25 cellular contexts compared by ENCODE assay signal in genomic region chr5:111122398-111122797, GRCh38.
DNase-seq lines count a peak whose midpoint lies in the region; ATAC-seq and TF ChIP-seq lines count a peak whose summit lies in the region.
"Had no signal": no experiment of that assay in that cellular context is flagged by ENCODE, and none has a peak within 500 bp of the region (broad histone marks: within the 10 kb centered on the region; RNA-seq: fewer than 3 reads in every experiment).

No MANE protein-coding gene starts in this region.

- ATAC-seq in GM19463 (IDR thresholded peaks at IDR 0.05; ENCODE audit: unreplicated experiment): peak; percentile 69
- ATAC-seq in HG02678 (IDR thresholded peaks at IDR 0.05; ENCODE audit: unreplicated experiment): peak; percentile 42
- peak; percentile 68 for ATAC-seq in HG03354 (IDR thresholded peaks at IDR 0.05; ENCODE audit: poor library complexity, severe bottlenecking, unreplicated experiment)
- ATAC-seq in stimulated activated naive B cell treated with anti-CD40 and anti-IgM and Interleukin-4, amounts not matched to agents 10 μg/mL and 1 μg/mL and 100 μg/mL, for 72 hours (replicated peaks): peak; percentile 72 to 76
- ATAC-seq: HCT116, SK-N-SH treated with all-trans-retinoic acid at 6 μM for 48 hours, upper lobe of right lung had no signal

- H3K9me3 Mint-ChIP-seq in stimulated activated naive B cell treated with anti-CD40 and anti-IgM and Interleukin-4, amounts not matched to agents 10 μg/mL and 1 μg/mL and 100 μg/mL, for 72 hours: no peaks in the 10 kb centered on the region
- H3K9me3 Mint-ChIP-seq in nephron progenitor cell: no peaks in the 10 kb centered on the region
- H3K9me3 Mint-ChIP-seq: activated B cell treated with CpG ODN at 0.5 μM for 24 hours; activated naive CD4-positive, alpha-beta T cell treated with anti-CD3 and anti-CD28 coated beads, Interleukin-2, amount 50 U/mL, for 72 hours; CD4-positive, CD25-positive, alpha-beta regulatory T cell; central memory CD8-positive, alpha-beta T cell; memory B cell; T-helper 2 cell treated with Interferon-gamma antibody and Interleukin-4, amounts not matched to agents 5 μg/mL and 100 μg/mL, for 36 hours had no signal

- H3K27ac Mint-ChIP-seq in stimulated activated naive B cell treated with anti-CD40 and anti-IgM and Interleukin-4, amounts not matched to agents 10 μg/mL and 1 μg/mL and 100 μg/mL, for 72 hours: no peak overlapping the region
- no peak overlapping the region for H3K27ac Mint-ChIP-seq in nephron progenitor cell
- H3K27ac Mint-ChIP-seq: activated B cell treated with CpG ODN at 0.5 μM for 24 hours; activated naive CD4-positive, alpha-beta T cell treated with anti-CD3 and anti-CD28 coated beads, Interleukin-2, amount 50 U/mL, for 72 hours; CD4-positive, CD25-positive, alpha-beta regulatory T cell; memory B cell; T-helper 2 cell treated with Interferon-gamma antibody and Interleukin-4, amounts not matched to agents 5 μg/mL and 100 μg/mL, for 36 hours had no signal

- TF ChIP-seq CTCF in nephron progenitor cell (IDR thresholded peaks at IDR 0.05): no peak

- peaks cover 7 to 10% of the 10 kb centered on the region in 2 donors for H3K4me1 Mint-ChIP-seq in stimulated activated naive B cell treated with anti-CD40 and anti-IgM and Interleukin-4, amounts not matched to agents 10 μg/mL and 1 μg/mL and 100 μg/mL, for 72 hours
- H3K4me1 Mint-ChIP-seq in nephron progenitor cell: no peaks in the 10 kb centered on the region
- H3K4me1 Mint-ChIP-seq: activated B cell treated with CpG ODN at 0.5 μM for 24 hours had no signal

- peaks cover 23 to 48% of the 10 kb centered on the region in 2 donors for H3K36me3 Mint-ChIP-seq in stimulated activated naive B cell treated with anti-CD40 and anti-IgM and Interleukin-4, amounts not matched to agents 10 μg/mL and 1 μg/mL and 100 μg/mL, for 72 hours
- H3K36me3 Mint-ChIP-seq in nephron progenitor cell (ENCODE audit: low read depth): peaks cover 55% of the 10 kb centered on the region

- H3K4me3 Mint-ChIP-seq in stimulated activated naive B cell treated with anti-CD40 and anti-IgM and Interleukin-4, amounts not matched to agents 10 μg/mL and 1 μg/mL and 100 μg/mL, for 72 hours: no peak overlapping the region
- no peak overlapping the region for H3K4me3 Mint-ChIP-seq in nephron progenitor cell
- H3K4me3 Mint-ChIP-seq: activated B cell treated with CpG ODN at 0.5 μM for 24 hours; central memory CD8-positive, alpha-beta T cell; memory B cell; T-helper 2 cell treated with Interferon-gamma antibody and Interleukin-4, amounts not matched to agents 5 μg/mL and 100 μg/mL, for 36 hours had no signal

- no peaks in the 10 kb centered on the region for H3K27me3 Mint-ChIP-seq in stimulated activated naive B cell treated with anti-CD40 and anti-IgM and Interleukin-4, amounts not matched to agents 10 μg/mL and 1 μg/mL and 100 μg/mL, for 72 hours
- H3K27me3 Mint-ChIP-seq in nephron progenitor cell (ENCODE audit: low read depth, poor library complexity): no peaks in the 10 kb centered on the region
- H3K27me3 Mint-ChIP-seq: activated B cell treated with CpG ODN at 0.5 μM for 24 hours; CD4-positive, CD25-positive, alpha-beta regulatory T cell; central memory CD8-positive, alpha-beta T cell; memory B cell had no signal

- no peak for DNase-seq in stimulated activated naive B cell treated with anti-CD40 and anti-IgM and Interleukin-4, amounts not matched to agents 10 μg/mL and 1 μg/mL and 100 μg/mL, for 72 hours
- DNase-seq in nephron progenitor cell (no peak), Kasumi-1 (lab: John Stamatoyannopoulos, UW) (no peak), medulla oblongata (ENCODE audit: extremely low spot score) (no peak), NK-92 (lab: John Stamatoyannopoulos, UW; ENCODE audit: unreplicated experiment) (no peak)
- DNase-seq: activated B cell treated with CpG ODN at 0.5 μM for 24 hours; CD4-positive, CD25-positive, alpha-beta regulatory T cell; EL; kidney glomerular epithelial cell; NCI-H2081 treated with DMSO at 0.1 percent for 48 hours; NCI-H345; NCI-H82; OCI-M1; stimulated activated CD8-positive, alpha-beta memory T cell treated with anti-CD3 and anti-CD28 coated beads, Interleukin-4, amount 100 ng/mL, for 48 hours; substantia nigra; upper lobe of right lung had no signal
